ENCODE assay signal across 18 cellular contexts in genomic region chr1:172339840-172340239, GRCh38.
A peak's percentile ranks its signal among the peaks of the same experiment; 100 is the strongest.
DNase-seq lines count a peak whose midpoint lies in the region; ATAC-seq and TF ChIP-seq lines count a peak whose summit lies in the region.
"Had no signal": no experiment of that assay in that cellular context is flagged by ENCODE, and none has a peak within 500 bp of the region (broad histone marks: within the 10 kb centered on the region; RNA-seq: fewer than 3 reads in every experiment).

No MANE protein-coding gene starts in this region.

- BruUV-seq in MCF 10A (replicated peaks; lab: Mats Ljungman, UMichigan), result no TSS peak

- H3K27me3 ChIP-seq in CD4-positive, CD25-positive, alpha-beta regulatory T cell (ENCODE audit: control insufficient read depth, insufficient read depth, low read length), result no peaks in the 10 kb centered on the region
- H3K27me3 ChIP-seq in OCI-LY3 (ENCODE audit: low read depth, low read length) (no peaks in the 10 kb centered on the region), right atrium auricular region (no peaks in the 10 kb centered on the region)

- no peaks in the 10 kb centered on the region for H3K36me3 ChIP-seq in CD4-positive, CD25-positive, alpha-beta regulatory T cell (ENCODE audit: control insufficient read depth, insufficient read depth, low read length)
- H3K36me3 ChIP-seq in OCI-LY3 (replicated peaks; ENCODE audit: low read depth, low read length), result no peaks in the 10 kb centered on the region
- no peaks in the 10 kb centered on the region for H3K36me3 ChIP-seq in right atrium auricular region

- H3K27ac Mint-ChIP-seq in CD4-positive, CD25-positive, alpha-beta regulatory T cell, result peak overlapping the region in 2 of 3 donors; percentile 4 to 56
- peak overlapping the region; percentile 68 for H3K27ac Mint-ChIP-seq in dendritic cell treated with granulocyte-macrophage colony-stimulating factor and Interleukin-4, amounts not matched to agents 40 ng/mL and 50 ng/mL, for 4 days
- H3K27ac Mint-ChIP-seq in nephron (peak overlapping the region; percentile 4 to 98 (median 74)), MCF 10A (ENCODE audit: low read depth, unreplicated experiment) (no peak overlapping the region)

- TF ChIP-seq CTCF in OCI-LY3 (IDR thresholded peaks at IDR 0.05; ENCODE audit: low read depth, low read length) (no peak), nephron (IDR thresholded peaks at IDR 0.05; ENCODE audit: unreplicated experiment in 3 of 3) (no peak), MCF 10A (IDR thresholded peaks at IDR 0.05; ENCODE audit: unreplicated experiment) (no peak), right atrium auricular region (IDR thresholded peaks at IDR 0.05) (no peak)

- CTCF ChIA-PET in MCF 10A (lab: Yijun Ruan, JAX), result interaction anchor here (1.0 to 1.4 kb wide), 3 partner anchors 13 to 356 kb away, joined by 3 to 4 read pairs (median 3); no protein-coding TSS in a partner anchor

- no peak for DNase-seq in CD4-positive, CD25-positive, alpha-beta regulatory T cell
- no peak for DNase-seq in MCF 10A (ENCODE audit: unreplicated experiment)
- DNase-seq in right atrium auricular region (ENCODE audit: low spot score), result no peak
- no peak for DNase-seq in LoVo (ENCODE audit: low spot score)
- DNase-seq: DMS79 treated with DMSO at 0.1 percent for 48 hours, H7, NCI-H1105 treated with DMSO at 0.1 percent for 48 hours, NCI-H1694, NCI-H2081 treated with DMSO at 0.1 percent for 48 hours, NCI-H510A, NCI-H748 treated with DMSO at 0.1 percent for 48 hours, OCI-M1, SHP77 treated with DMSO at 0.1 percent for 48 hours, SK-N-SH had no signal

- POLR2A ChIA-PET in MCF 10A (lab: Yijun Ruan, JAX), result interaction anchor here (0.8 to 3.6 kb wide), 5 partner anchors 11 to 59 kb away, joined by 3 to 20 read pairs (median 4); no protein-coding TSS in a partner anchor

- peaks cover 0 to 6% (median 0%) of the 10 kb centered on the region in 7 donors for H3K9me3 Mint-ChIP-seq in CD4-positive, CD25-positive, alpha-beta regulatory T cell
- no peaks in the 10 kb centered on the region for H3K9me3 Mint-ChIP-seq in dendritic cell treated with granulocyte-macrophage colony-stimulating factor and Interleukin-4, amounts not matched to agents 40 ng/mL and 50 ng/mL, for 4 days
- H3K9me3 Mint-ChIP-seq in nephron (no peaks in the 10 kb centered on the region), MCF 10A (ENCODE audit: unreplicated experiment) (peaks cover 6% of the 10 kb centered on the region)
- H3K9me3 Mint-ChIP-seq: CD14-positive monocyte had no signal

- peak overlapping the region; percentile 75 for H3K4me2 ChIP-seq in OCI-LY3 (ENCODE audit: low read length)
- H3K4me2 ChIP-seq: SK-N-SH had no signal

- H3K27me3 Mint-ChIP-seq in CD4-positive, CD25-positive, alpha-beta regulatory T cell, result no peaks in the 10 kb centered on the region
- no peaks in the 10 kb centered on the region for H3K27me3 Mint-ChIP-seq in dendritic cell treated with granulocyte-macrophage colony-stimulating factor and Interleukin-4, amounts not matched to agents 40 ng/mL and 50 ng/mL, for 4 days
- no peaks in the 10 kb centered on the region for H3K27me3 Mint-ChIP-seq in nephron (ENCODE audit: low read depth)
- no peaks in the 10 kb centered on the region for H3K27me3 Mint-ChIP-seq in MCF 10A (ENCODE audit: insufficient read depth, unreplicated experiment)

- H4K20me1 ChIP-seq in OCI-LY3 (ENCODE audit: insufficient read depth, low read length), result no peaks in the 10 kb centered on the region

- peaks cover 6 to 59% (median 31%) of the 10 kb centered on the region in 4 donors for H3K4me1 Mint-ChIP-seq in CD4-positive, CD25-positive, alpha-beta regulatory T cell
- peaks cover 31% of the 10 kb centered on the region for H3K4me1 Mint-ChIP-seq in dendritic cell treated with granulocyte-macrophage colony-stimulating factor and Interleukin-4, amounts not matched to agents 40 ng/mL and 50 ng/mL, for 4 days (ENCODE audit: low read depth)
- H3K4me1 Mint-ChIP-seq in nephron (peaks cover 54% of the 10 kb centered on the region), MCF 10A (ENCODE audit: insufficient read depth, unreplicated experiment) (peaks cover 22% of the 10 kb centered on the region)

- H3K4me3 ChIP-seq in CD4-positive, CD25-positive, alpha-beta regulatory T cell (ENCODE audit: low read depth, low read length), result no peak overlapping the region
- H3K4me3 ChIP-seq in OCI-LY3 (ENCODE audit: low read length) (peak overlapping the region; percentile 48), right atrium auricular region (no peak overlapping the region)

- no peaks in the 10 kb centered on the region for H3K9me3 ChIP-seq in CD4-positive, CD25-positive, alpha-beta regulatory T cell (ENCODE audit: control insufficient read depth in 2 of 2, low read length in 2 of 2)
- H3K9me3 ChIP-seq in OCI-LY3 (ENCODE audit: insufficient read depth, low read length), result no peaks in the 10 kb centered on the region
- no peaks in the 10 kb centered on the region for H3K9me3 ChIP-seq in right atrium auricular region
- H3K9me3 ChIP-seq: SK-N-SH had no signal

- no peak for ATAC-seq in CD4-positive, CD25-positive, alpha-beta regulatory T cell (ENCODE audit: low read depth in 2 of 2)

- peaks cover 6% of the 10 kb centered on the region for H3K36me3 Mint-ChIP-seq in CD4-positive, CD25-positive, alpha-beta regulatory T cell
- no peaks in the 10 kb centered on the region for H3K36me3 Mint-ChIP-seq in dendritic cell treated with granulocyte-macrophage colony-stimulating factor and Interleukin-4, amounts not matched to agents 40 ng/mL and 50 ng/mL, for 4 days (ENCODE audit: low read depth)
- peaks cover 4% of the 10 kb centered on the region for H3K36me3 Mint-ChIP-seq in nephron (ENCODE audit: low read depth)
- no peaks in the 10 kb centered on the region for H3K36me3 Mint-ChIP-seq in MCF 10A (ENCODE audit: insufficient read depth, unreplicated experiment)
- H3K36me3 Mint-ChIP-seq: CD14-positive monocyte had no signal

- H3K4me1 ChIP-seq in CD4-positive, CD25-positive, alpha-beta regulatory T cell (ENCODE audit: control insufficient read depth, insufficient read depth, low read length, poor library complexity, severe bottlenecking), result peaks cover 9% of the 10 kb centered on the region
- H3K4me1 ChIP-seq in OCI-LY3 (ENCODE audit: low read length) (peaks cover 81% of the 10 kb centered on the region), right atrium auricular region (no peaks in the 10 kb centered on the region)

- intact Hi-C loops in dendritic cell treated with granulocyte-macrophage colony-stimulating factor and Interleukin-4, amounts not matched to agents 40 ng/mL and 50 ng/mL, for 4 days (cut with micrococcal nuclease), result no loop called here
- intact Hi-C loops in MCF 10A (cut with micrococcal nuclease), result no loop called here

- no peak overlapping the region for H2AFZ ChIP-seq in OCI-LY3 (ENCODE audit: low read depth, low read length)

- peak overlapping the region; percentile 83 for H3K9ac ChIP-seq in OCI-LY3 (ENCODE audit: low read length)
- H3K9ac ChIP-seq: SK-N-SH had no signal

- no peak overlapping the region for H3K4me3 Mint-ChIP-seq in CD4-positive, CD25-positive, alpha-beta regulatory T cell
- H3K4me3 Mint-ChIP-seq in dendritic cell treated with granulocyte-macrophage colony-stimulating factor and Interleukin-4, amounts not matched to agents 40 ng/mL and 50 ng/mL, for 4 days, result no peak overlapping the region
- no peak overlapping the region for H3K4me3 Mint-ChIP-seq in nephron
- H3K4me3 Mint-ChIP-seq in MCF 10A (ENCODE audit: unreplicated experiment), result no peak overlapping the region
- H3K4me3 Mint-ChIP-seq: CD14-positive monocyte had no signal

- H3K27ac ChIP-seq in CD4-positive, CD25-positive, alpha-beta regulatory T cell (ENCODE audit: insufficient read depth, low read length, poor library complexity, severe bottlenecking), result no peak overlapping the region
- H3K27ac ChIP-seq in OCI-LY3 (ENCODE audit: low read length) (peak overlapping the region; percentile 92), right atrium auricular region (no peak overlapping the region)

- H3K79me2 ChIP-seq in OCI-LY3 (ENCODE audit: low read length), result no peaks in the 10 kb centered on the region
